ENCODE assay signal across 12 cellular contexts in the genomic region with DNA sequence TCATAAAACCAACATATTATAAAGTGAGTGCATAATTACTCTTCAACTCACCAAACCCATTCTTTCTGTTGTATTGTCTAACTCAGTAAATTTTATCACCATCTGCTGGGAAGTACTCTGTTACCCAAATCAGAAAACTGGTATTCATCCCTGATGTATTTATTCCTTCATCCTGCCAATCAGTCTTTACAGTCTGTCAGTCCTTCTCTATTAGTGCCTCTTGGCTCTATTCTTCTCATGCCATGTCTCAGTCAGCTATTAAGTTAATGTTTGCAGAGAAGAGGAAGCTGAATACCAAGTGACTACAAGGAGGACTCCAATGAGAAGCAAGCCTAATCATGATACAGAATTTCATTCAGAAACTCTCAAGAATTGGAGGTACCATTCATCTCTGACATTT.
ATAC-seq and TF ChIP-seq lines count a peak whose summit lies in the region.
"Had no signal": no experiment of that assay in that cellular context is flagged by ENCODE, and none has a peak within 500 bp of the region (broad histone marks: within the 10 kb centered on the region; RNA-seq: fewer than 3 reads in every experiment).

No MANE protein-coding gene starts in this region.

- H2AFZ ChIP-seq in neural cell (ENCODE audit: low read depth, low read length) (no peak overlapping the region), parathyroid adenoma (peak overlapping the region; percentile 15)

- no peaks in the 10 kb centered on the region for H4K20me1 ChIP-seq in neural cell (ENCODE audit: insufficient read depth)
- H4K20me1 ChIP-seq: BLaER1; BLaER1 treated with 17β-estradiol and CSF1 and Interleukin-3, amounts not matched to agents 10 nM and 100 nM had no signal

- H3K27ac ChIP-seq in neural cell (ENCODE audit: low read length) (no peak overlapping the region), parathyroid adenoma (no peak overlapping the region)
- H3K27ac ChIP-seq: 22Rv1; A549; BLaER1; BLaER1 treated with 17β-estradiol and CSF1 and Interleukin-3, amounts not matched to agents 10 nM and 100 nM; C4-2B had no signal

- no peaks in the 10 kb centered on the region for H3F3A ChIP-seq in neural cell (ENCODE audit: insufficient read depth, low read length, poor library complexity, severe bottlenecking)

- peak; percentile 95 for TF ChIP-seq EP300 in neural cell (conservative IDR thresholded peaks at IDR 0.05; ENCODE audit: poor library complexity, severe bottlenecking)

- H3K9me2 ChIP-seq in neural cell (ENCODE audit: insufficient read depth, low read length): no peaks in the 10 kb centered on the region

- H3K9ac ChIP-seq in neural cell (ENCODE audit: low read length): no peak overlapping the region
- H3K9ac ChIP-seq in parathyroid adenoma: no peak overlapping the region
- H3K9ac ChIP-seq: BLaER1; BLaER1 treated with 17β-estradiol and CSF1 and Interleukin-3, amounts not matched to agents 10 nM and 100 nM had no signal

- ATAC-seq in HG02870 (IDR thresholded peaks at IDR 0.05; ENCODE audit: unreplicated experiment) (no peak), GM18511 (IDR thresholded peaks at IDR 0.05; ENCODE audit: unreplicated experiment) (no peak)
- ATAC-seq: A549; CD8-positive, alpha-beta T cell had no signal

- no peaks in the 10 kb centered on the region for H3K36me3 ChIP-seq in neural cell (ENCODE audit: insufficient read depth, low read length)
- H3K36me3 ChIP-seq in parathyroid adenoma (ENCODE audit: control insufficient read depth, insufficient read depth, low read length): no peaks in the 10 kb centered on the region
- H3K36me3 ChIP-seq: BE2C; BLaER1; BLaER1 treated with 17β-estradiol and CSF1 and Interleukin-3, amounts not matched to agents 10 nM and 100 nM had no signal

- H3K4me1 ChIP-seq in parathyroid adenoma: peaks cover 15% of the 10 kb centered on the region
- H3K4me1 ChIP-seq: A549; BE2C; BLaER1; BLaER1 treated with 17β-estradiol and CSF1 and Interleukin-3, amounts not matched to agents 10 nM and 100 nM; Caco-2 had no signal

- H3K9me3 ChIP-seq in neural cell (ENCODE audit: low read length): no peaks in the 10 kb centered on the region
- H3K9me3 ChIP-seq in parathyroid adenoma (ENCODE audit: control insufficient read depth, low read length): no peaks in the 10 kb centered on the region
- H3K9me3 ChIP-seq: A549; BE2C; BLaER1; BLaER1 treated with 17β-estradiol and CSF1 and Interleukin-3, amounts not matched to agents 10 nM and 100 nM; Caco-2 had no signal

- TF ChIP-seq CTCF in neural cell (IDR thresholded peaks at IDR 0.05; ENCODE audit: poor library complexity, severe bottlenecking) (no peak), parathyroid adenoma (IDR thresholded peaks at IDR 0.05) (no peak)

- H3K4me3 ChIP-seq in neural cell (ENCODE audit: low read length) (no peak overlapping the region), parathyroid adenoma (ENCODE audit: low read depth, low read length) (no peak overlapping the region)
- H3K4me3 ChIP-seq: A549; BLaER1; BLaER1 treated with 17β-estradiol and CSF1 and Interleukin-3, amounts not matched to agents 10 nM and 100 nM had no signal

- H3K79me2 ChIP-seq in neural cell (replicated peaks; ENCODE audit: insufficient read depth, low read length) (no peaks in the 10 kb centered on the region), parathyroid adenoma (no peaks in the 10 kb centered on the region)

- no peak for TF ChIP-seq RAD21 in neural cell (conservative IDR thresholded peaks at IDR 0.05)

- H3K27me3 ChIP-seq in neural cell (ENCODE audit: insufficient read depth, low read depth, low read length) (no peaks in the 10 kb centered on the region), parathyroid adenoma (ENCODE audit: control insufficient read depth, insufficient read depth, low read length) (no peaks in the 10 kb centered on the region)
- H3K27me3 ChIP-seq: BE2C; BLaER1; BLaER1 treated with 17β-estradiol and CSF1 and Interleukin-3, amounts not matched to agents 10 nM and 100 nM had no signal

- H3K4me2 ChIP-seq in neural cell (ENCODE audit: low read length) (no peak overlapping the region), parathyroid adenoma (ENCODE audit: low read length) (no peak overlapping the region)
- H3K4me2 ChIP-seq: A549; BLaER1; BLaER1 treated with 17β-estradiol and CSF1 and Interleukin-3, amounts not matched to agents 10 nM and 100 nM had no signal

TF ChIP-seq in neural cell, 6 proteins besides CTCF, POLR2A, EP300 and RAD21:
- TF ChIP-seq EZH2 (IDR thresholded peaks at IDR 0.05; ENCODE audit: borderline replicate concordance, insufficient read depth, low read length, poor library complexity, severe bottlenecking) (no peak), TAF1 (IDR thresholded peaks at IDR 0.05; ENCODE audit: low read depth) (no peak), POLR2AphosphoS5 (IDR thresholded peaks at IDR 0.05) (peak; percentile 42), SMC3 (conservative IDR thresholded peaks at IDR 0.05; ENCODE audit: poor library complexity) (no peak), MXI1 (conservative IDR thresholded peaks at IDR 0.05; ENCODE audit: poor library complexity, severe bottlenecking) (no peak)
- TF ChIP-seq, protein P1, sequence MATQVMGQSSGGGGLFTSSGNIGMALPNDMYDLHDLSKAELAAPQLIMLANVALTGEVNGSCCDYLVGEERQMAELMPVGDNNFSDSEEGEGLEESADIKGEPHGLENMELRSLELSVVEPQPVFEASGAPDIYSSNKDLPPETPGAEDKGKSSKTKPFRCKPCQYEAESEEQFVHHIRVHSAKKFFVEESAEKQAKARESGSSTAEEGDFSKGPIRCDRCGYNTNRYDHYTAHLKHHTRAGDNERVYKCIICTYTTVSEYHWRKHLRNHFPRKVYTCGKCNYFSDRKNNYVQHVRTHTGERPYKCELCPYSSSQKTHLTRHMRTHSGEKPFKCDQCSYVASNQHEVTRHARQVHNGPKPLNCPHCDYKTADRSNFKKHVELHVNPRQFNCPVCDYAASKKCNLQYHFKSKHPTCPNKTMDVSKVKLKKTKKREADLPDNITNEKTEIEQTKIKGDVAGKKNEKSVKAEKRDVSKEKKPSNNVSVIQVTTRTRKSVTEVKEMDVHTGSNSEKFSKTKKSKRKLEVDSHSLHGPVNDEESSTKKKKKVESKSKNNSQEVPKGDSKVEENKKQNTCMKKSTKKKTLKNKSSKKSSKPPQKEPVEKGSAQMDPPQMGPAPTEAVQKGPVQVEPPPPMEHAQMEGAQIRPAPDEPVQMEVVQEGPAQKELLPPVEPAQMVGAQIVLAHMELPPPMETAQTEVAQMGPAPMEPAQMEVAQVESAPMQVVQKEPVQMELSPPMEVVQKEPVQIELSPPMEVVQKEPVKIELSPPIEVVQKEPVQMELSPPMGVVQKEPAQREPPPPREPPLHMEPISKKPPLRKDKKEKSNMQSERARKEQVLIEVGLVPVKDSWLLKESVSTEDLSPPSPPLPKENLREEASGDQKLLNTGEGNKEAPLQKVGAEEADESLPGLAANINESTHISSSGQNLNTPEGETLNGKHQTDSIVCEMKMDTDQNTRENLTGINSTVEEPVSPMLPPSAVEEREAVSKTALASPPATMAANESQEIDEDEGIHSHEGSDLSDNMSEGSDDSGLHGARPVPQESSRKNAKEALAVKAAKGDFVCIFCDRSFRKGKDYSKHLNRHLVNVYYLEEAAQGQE (IDR thresholded peaks at IDR 0.05; ENCODE audit: borderline replicate concordance): no peak
